1 cellular context compared by ENCODE assay signal in the genomic region with DNA sequence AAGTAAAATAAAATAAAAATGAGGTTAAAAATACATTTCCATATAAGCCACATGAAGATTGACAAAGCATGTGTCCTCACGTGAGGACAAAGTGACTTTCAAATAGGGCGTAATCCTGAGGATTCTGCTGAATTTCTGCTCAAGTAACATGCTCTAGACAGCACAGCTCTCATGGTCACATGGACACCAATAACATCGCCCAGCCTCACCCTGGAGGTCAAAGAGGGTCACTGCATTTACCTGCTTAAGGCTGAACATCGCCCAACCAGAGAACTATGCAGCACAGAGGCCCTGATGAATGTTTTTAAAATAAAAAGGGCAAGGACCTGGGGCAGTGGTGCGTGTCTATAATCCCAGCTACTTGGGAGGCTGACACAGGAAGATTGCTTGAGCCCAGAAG.
TF ChIP-seq lines count a peak whose summit lies in the region.

No MANE protein-coding gene starts in this region.

TF ChIP-seq in GM12878, 131 proteins besides CTCF, POLR2A, EP300 and RAD21:
- TF ChIP-seq CHD4 (IDR thresholded peaks at IDR 0.05) (no peak), FOXK2 (IDR thresholded peaks at IDR 0.05) (no peak), HDAC6 (IDR thresholded peaks at IDR 0.05; ENCODE audit: unreplicated experiment) (no peak), JUND (IDR thresholded peaks at IDR 0.05; ENCODE audit: low read depth, low read length) (no peak), SMC3 (IDR thresholded peaks at IDR 0.05; ENCODE audit: borderline replicate concordance, low read length) (no peak), PML (IDR thresholded peaks at IDR 0.05; ENCODE audit: low read length) (no peak), NFXL1 (IDR thresholded peaks at IDR 0.05; ENCODE audit: borderline replicate concordance) (no peak), STAT3 (IDR thresholded peaks at IDR 0.05; ENCODE audit: low read depth, low read length) (no peak), PAX5 (IDR thresholded peaks at IDR 0.05; ENCODE audit: borderline replicate concordance, low read depth, low read length) (no peak)
- TF ChIP-seq, protein P1, sequence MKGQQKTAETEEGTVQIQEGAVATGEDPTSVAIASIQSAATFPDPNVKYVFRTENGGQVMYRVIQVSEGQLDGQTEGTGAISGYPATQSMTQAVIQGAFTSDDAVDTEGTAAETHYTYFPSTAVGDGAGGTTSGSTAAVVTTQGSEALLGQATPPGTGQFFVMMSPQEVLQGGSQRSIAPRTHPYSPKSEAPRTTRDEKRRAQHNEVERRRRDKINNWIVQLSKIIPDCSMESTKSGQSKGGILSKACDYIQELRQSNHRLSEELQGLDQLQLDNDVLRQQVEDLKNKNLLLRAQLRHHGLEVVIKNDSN (IDR thresholded peaks at IDR 0.05; ENCODE audit: borderline replicate concordance, extremely low read length, insufficient read depth, low read depth, low read length), result no peak
- TF ChIP-seq, protein P2, sequence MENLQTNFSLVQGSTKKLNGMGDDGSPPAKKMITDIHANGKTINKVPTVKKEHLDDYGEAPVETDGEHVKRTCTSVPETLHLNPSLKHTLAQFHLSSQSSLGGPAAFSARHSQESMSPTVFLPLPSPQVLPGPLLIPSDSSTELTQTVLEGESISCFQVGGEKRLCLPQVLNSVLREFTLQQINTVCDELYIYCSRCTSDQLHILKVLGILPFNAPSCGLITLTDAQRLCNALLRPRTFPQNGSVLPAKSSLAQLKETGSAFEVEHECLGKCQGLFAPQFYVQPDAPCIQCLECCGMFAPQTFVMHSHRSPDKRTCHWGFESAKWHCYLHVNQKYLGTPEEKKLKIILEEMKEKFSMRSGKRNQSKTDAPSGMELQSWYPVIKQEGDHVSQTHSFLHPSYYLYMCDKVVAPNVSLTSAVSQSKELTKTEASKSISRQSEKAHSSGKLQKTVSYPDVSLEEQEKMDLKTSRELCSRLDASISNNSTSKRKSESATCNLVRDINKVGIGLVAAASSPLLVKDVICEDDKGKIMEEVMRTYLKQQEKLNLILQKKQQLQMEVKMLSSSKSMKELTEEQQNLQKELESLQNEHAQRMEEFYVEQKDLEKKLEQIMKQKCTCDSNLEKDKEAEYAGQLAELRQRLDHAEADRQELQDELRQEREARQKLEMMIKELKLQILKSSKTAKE (IDR thresholded peaks at IDR 0.05; ENCODE audit: low read depth, poor library complexity, severe bottlenecking), result no peak
- TF ChIP-seq, protein P3, sequence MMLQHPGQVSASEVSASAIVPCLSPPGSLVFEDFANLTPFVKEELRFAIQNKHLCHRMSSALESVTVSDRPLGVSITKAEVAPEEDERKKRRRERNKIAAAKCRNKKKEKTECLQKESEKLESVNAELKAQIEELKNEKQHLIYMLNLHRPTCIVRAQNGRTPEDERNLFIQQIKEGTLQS (IDR thresholded peaks at IDR 0.05; ENCODE audit: borderline replicate concordance, extremely low read depth, low read depth, low read length), result no peak
- TF ChIP-seq, protein P4, sequence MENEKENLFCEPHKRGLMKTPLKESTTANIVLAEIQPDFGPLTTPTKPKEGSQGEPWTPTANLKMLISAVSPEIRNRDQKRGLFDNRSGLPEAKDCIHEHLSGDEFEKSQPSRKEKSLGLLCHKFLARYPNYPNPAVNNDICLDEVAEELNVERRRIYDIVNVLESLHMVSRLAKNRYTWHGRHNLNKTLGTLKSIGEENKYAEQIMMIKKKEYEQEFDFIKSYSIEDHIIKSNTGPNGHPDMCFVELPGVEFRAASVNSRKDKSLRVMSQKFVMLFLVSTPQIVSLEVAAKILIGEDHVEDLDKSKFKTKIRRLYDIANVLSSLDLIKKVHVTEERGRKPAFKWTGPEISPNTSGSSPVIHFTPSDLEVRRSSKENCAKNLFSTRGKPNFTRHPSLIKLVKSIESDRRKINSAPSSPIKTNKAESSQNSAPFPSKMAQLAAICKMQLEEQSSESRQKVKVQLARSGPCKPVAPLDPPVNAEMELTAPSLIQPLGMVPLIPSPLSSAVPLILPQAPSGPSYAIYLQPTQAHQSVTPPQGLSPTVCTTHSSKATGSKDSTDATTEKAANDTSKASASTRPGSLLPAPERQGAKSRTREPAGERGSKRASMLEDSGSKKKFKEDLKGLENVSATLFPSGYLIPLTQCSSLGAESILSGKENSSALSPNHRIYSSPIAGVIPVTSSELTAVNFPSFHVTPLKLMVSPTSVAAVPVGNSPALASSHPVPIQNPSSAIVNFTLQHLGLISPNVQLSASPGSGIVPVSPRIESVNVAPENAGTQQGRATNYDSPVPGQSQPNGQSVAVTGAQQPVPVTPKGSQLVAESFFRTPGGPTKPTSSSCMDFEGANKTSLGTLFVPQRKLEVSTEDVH (IDR thresholded peaks at IDR 0.05; ENCODE audit: low read depth, partially characterized antibody), result no peak
- TF ChIP-seq, protein P5, sequence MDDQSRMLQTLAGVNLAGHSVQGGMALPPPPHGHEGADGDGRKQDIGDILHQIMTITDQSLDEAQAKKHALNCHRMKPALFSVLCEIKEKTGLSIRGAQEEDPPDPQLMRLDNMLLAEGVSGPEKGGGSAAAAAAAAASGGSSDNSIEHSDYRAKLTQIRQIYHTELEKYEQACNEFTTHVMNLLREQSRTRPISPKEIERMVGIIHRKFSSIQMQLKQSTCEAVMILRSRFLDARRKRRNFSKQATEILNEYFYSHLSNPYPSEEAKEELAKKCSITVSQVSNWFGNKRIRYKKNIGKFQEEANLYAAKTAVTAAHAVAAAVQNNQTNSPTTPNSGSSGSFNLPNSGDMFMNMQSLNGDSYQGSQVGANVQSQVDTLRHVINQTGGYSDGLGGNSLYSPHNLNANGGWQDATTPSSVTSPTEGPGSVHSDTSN (IDR thresholded peaks at IDR 0.05; ENCODE audit: insufficient replicate concordance, low read depth, low read length), result no peak
- TF ChIP-seq, protein P6, sequence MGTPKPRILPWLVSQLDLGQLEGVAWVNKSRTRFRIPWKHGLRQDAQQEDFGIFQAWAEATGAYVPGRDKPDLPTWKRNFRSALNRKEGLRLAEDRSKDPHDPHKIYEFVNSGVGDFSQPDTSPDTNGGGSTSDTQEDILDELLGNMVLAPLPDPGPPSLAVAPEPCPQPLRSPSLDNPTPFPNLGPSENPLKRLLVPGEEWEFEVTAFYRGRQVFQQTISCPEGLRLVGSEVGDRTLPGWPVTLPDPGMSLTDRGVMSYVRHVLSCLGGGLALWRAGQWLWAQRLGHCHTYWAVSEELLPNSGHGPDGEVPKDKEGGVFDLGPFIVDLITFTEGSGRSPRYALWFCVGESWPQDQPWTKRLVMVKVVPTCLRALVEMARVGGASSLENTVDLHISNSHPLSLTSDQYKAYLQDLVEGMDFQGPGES (IDR thresholded peaks at IDR 0.05), result no peak
- TF ChIP-seq, protein P7, sequence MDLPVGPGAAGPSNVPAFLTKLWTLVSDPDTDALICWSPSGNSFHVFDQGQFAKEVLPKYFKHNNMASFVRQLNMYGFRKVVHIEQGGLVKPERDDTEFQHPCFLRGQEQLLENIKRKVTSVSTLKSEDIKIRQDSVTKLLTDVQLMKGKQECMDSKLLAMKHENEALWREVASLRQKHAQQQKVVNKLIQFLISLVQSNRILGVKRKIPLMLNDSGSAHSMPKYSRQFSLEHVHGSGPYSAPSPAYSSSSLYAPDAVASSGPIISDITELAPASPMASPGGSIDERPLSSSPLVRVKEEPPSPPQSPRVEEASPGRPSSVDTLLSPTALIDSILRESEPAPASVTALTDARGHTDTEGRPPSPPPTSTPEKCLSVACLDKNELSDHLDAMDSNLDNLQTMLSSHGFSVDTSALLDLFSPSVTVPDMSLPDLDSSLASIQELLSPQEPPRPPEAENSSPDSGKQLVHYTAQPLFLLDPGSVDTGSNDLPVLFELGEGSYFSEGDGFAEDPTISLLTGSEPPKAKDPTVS (IDR thresholded peaks at IDR 0.05; ENCODE audit: low read depth, low read length), result no peak
